ENCODE assay signal across 8 cellular contexts in the genomic region with DNA sequence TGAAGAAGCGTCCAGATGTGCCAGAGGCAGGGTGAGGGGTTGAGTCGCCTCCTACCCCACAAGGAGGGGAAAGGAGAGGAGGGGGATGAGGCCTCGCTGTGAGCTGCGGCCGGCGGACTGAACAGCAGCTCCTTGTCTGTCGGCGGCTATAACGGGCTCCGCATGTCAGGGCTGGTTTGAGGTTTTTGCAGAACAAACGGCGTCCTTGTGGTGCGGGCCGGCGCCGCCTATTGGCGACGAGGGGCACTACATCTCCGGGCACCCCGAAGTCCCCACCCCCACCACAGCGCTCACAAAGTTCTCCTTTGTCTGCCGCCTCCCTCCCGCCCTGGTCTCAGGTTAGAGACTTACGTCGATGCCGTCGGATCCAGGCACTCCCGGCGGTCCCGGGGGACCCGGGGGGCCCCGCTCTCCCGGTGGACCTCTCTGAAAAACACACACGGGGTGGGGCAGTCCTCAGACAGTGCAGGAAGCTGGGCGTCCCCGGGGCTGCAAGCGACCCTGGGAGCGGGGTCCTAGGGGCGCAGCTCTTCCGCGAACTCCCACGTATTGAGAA. TPM values are rescaled to one million over a fixed set of nuclear protein-coding genes. Genes with fewer than 3 reads are reported as not detected.
DNase-seq lines count a peak whose midpoint lies in the region; ATAC-seq and TF ChIP-seq lines count a peak whose summit lies in the region.

No MANE protein-coding gene starts in this region.

- TF ChIP-seq EP300 in SK-N-SH (IDR thresholded peaks at IDR 0.05; ENCODE audit: borderline replicate concordance in 1 of 2, low read depth in 1 of 2, low read length in 1 of 2), result no peak

- TF ChIP-seq RAD21 in SK-N-SH (IDR thresholded peaks at IDR 0.05; ENCODE audit: low read length), result peak; percentile 58

- peaks cover 26% of the 10 kb centered on the region for H3K4me1 ChIP-seq in Loucy (ENCODE audit: insufficient read depth, low read length, poor library complexity, severe bottlenecking)
- peaks cover 0 to 6% of the 10 kb centered on the region in 2 experiments; a peak in 1 of 4 replicates for H3K4me1 ChIP-seq in SK-N-SH (ENCODE audit: control insufficient read depth in 1 of 2, insufficient read depth in 2 of 2, low read depth in 1 of 2, low read length in 1 of 2)

- peak overlapping the region in 1 of 2 donors; percentile 75 for H3K27ac Mint-ChIP-seq in activated naive CD4-positive, alpha-beta T cell treated with anti-CD3 and anti-CD28 coated beads, Interleukin-2, amount 50 U/mL, for 72 hours
- no peak overlapping the region for H3K27ac Mint-ChIP-seq in glutamatergic neuron (ENCODE audit: unreplicated experiment)

- H3K4me3 ChIP-seq in Loucy (ENCODE audit: low read length, poor library complexity, severe bottlenecking) (peak overlapping the region; percentile 73), SK-N-SH (ENCODE audit: low read depth in 2 of 2, low read length in 1 of 2) (peak overlapping the region; percentile 29 to 47; a peak in 3 of 4 replicates)

- 36% methylated on average over 5 of the region's 42 CpGs for WGBS in SK-N-SH (ENCODE audit: low lambda C conversion rate)

- H3K27me3 Mint-ChIP-seq in glutamatergic neuron (ENCODE audit: unreplicated experiment), result peaks cover 18% of the 10 kb centered on the region

- ATAC-seq in GM19372 (IDR thresholded peaks at IDR 0.05; ENCODE audit: low read depth, unreplicated experiment), result peak; percentile 52
- peak; percentile 72 to 79 for ATAC-seq in activated naive CD4-positive, alpha-beta T cell treated with anti-CD3 and anti-CD28 coated beads, Interleukin-2, amount 50 U/mL, for 72 hours

- TF ChIP-seq CTCF in Loucy (conservative IDR thresholded peaks at IDR 0.05; ENCODE audit: low read length), result peak; percentile 76
- TF ChIP-seq CTCF in SK-N-SH (IDR thresholded peaks at IDR 0.05), result peak; percentile 75
- TF ChIP-seq CTCF in glutamatergic neuron (IDR thresholded peaks at IDR 0.05; ENCODE audit: partially characterized antibody, unreplicated experiment), result peak; percentile 98

- DNase-seq in AML-193 (lab: John Stamatoyannopoulos, UW) (peak; percentile 83 to 86), SK-N-SH (peak; percentile 92), glutamatergic neuron (peak; percentile 82), occipital lobe (lab: John Stamatoyannopoulos, UW) (peak; percentile 69), substantia nigra (lab: John Stamatoyannopoulos, UW) (peak; percentile 64 to 95 (median 88))
- peak; percentile 86 to 87 for DNase-seq in activated naive CD4-positive, alpha-beta T cell treated with anti-CD3 and anti-CD28 coated beads, Interleukin-2, amount 50 U/mL, for 72 hours (ENCODE audit: low spot score in 2 of 2)

- H3K9me3 ChIP-seq in Loucy (ENCODE audit: insufficient read depth, low read depth, low read length), result no peaks in the 10 kb centered on the region
- H3K9me3 ChIP-seq in SK-N-SH, result no peaks in the 10 kb centered on the region

- H2AFZ ChIP-seq in Loucy (ENCODE audit: low read length) (peak overlapping the region; percentile 94), SK-N-SH (ENCODE audit: low read depth) (peak overlapping the region; percentile 88)

- H3K79me2 ChIP-seq in Loucy (ENCODE audit: insufficient read depth, low read length), result no peaks in the 10 kb centered on the region
- H3K79me2 ChIP-seq in SK-N-SH (ENCODE audit: insufficient read depth), result no peaks in the 10 kb centered on the region

- peak overlapping the region; percentile 69 for H3K9ac ChIP-seq in Loucy (ENCODE audit: low read depth, low read length, poor library complexity, severe bottlenecking)
- H3K9ac ChIP-seq in SK-N-SH, result no peak overlapping the region

- H3K9me2 ChIP-seq in Loucy (replicated peaks; ENCODE audit: low read depth, low read length), result no peaks in the 10 kb centered on the region
- no peaks in the 10 kb centered on the region for H3K9me2 ChIP-seq in SK-N-SH

- peaks cover 5% of the 10 kb centered on the region for H3K4me1 Mint-ChIP-seq in glutamatergic neuron (ENCODE audit: low read depth, unreplicated experiment)

- H4K20me1 ChIP-seq in Loucy (ENCODE audit: insufficient read depth, low read length, poor library complexity, severe bottlenecking) (no peaks in the 10 kb centered on the region), SK-N-SH (ENCODE audit: insufficient read depth) (no peaks in the 10 kb centered on the region)

- H3K4me3 Mint-ChIP-seq in glutamatergic neuron (ENCODE audit: unreplicated experiment), result peak overlapping the region; percentile 78

- CTCF ChIA-PET in SK-N-SH (lab: Yijun Ruan, JAX), result interaction anchor here (0.5 to 12.5 kb wide), 50 partner anchors 8 to 281 kb away, joined by 3 to 150 read pairs (median 4); a partner anchor contains a TSS

- no peaks in the 10 kb centered on the region for H3K9me3 Mint-ChIP-seq in activated naive CD4-positive, alpha-beta T cell treated with anti-CD3 and anti-CD28 coated beads, Interleukin-2, amount 50 U/mL, for 72 hours
- peaks cover 4% of the 10 kb centered on the region for H3K9me3 Mint-ChIP-seq in glutamatergic neuron (ENCODE audit: unreplicated experiment)

- no peaks in the 10 kb centered on the region for H3K36me3 ChIP-seq in Loucy (ENCODE audit: insufficient read depth, low read length)
- H3K36me3 ChIP-seq in SK-N-SH (replicated peaks in 1 of 2; ENCODE audit: control insufficient read depth in 1 of 2, insufficient read depth in 2 of 2, low read length in 1 of 2), result no peaks in the 10 kb centered on the region

- H3K27me3 ChIP-seq in Loucy (ENCODE audit: insufficient read depth, low read length, poor library complexity, severe bottlenecking) (no peaks in the 10 kb centered on the region), SK-N-SH (ENCODE audit: insufficient read depth) (no peaks in the 10 kb centered on the region; the same call in 1 of the 2 replicates)

- POLR2A ChIA-PET in SK-N-SH (lab: Yijun Ruan, JAX), result interaction anchor here (0.7 to 1.4 kb wide), 4 partner anchors 8 to 216 kb away, joined by 3 to 5 read pairs (median 3); a partner anchor contains a TSS

- peak overlapping the region; percentile 68 for H3K4me2 ChIP-seq in Loucy (ENCODE audit: low read depth, low read length, poor library complexity, severe bottlenecking)
- peak overlapping the region; percentile 41; the same call in 1 of the 2 replicates for H3K4me2 ChIP-seq in SK-N-SH

- H3K27ac ChIP-seq in SK-N-SH (ENCODE audit: low read depth in 2 of 2, low read length in 1 of 2) (no peak overlapping the region), substantia nigra (ENCODE audit: low read depth, low read length, poor library complexity, severe bottlenecking) (peak overlapping the region; percentile 99)

- no peaks in the 10 kb centered on the region for H3K36me3 Mint-ChIP-seq in activated naive CD4-positive, alpha-beta T cell treated with anti-CD3 and anti-CD28 coated beads, Interleukin-2, amount 50 U/mL, for 72 hours
- peaks cover 5% of the 10 kb centered on the region for H3K36me3 Mint-ChIP-seq in glutamatergic neuron (ENCODE audit: unreplicated experiment)

- H3F3A ChIP-seq in Loucy (ENCODE audit: low read depth) (no peaks in the 10 kb centered on the region), SK-N-SH (replicated peaks; ENCODE audit: insufficient read depth) (no peaks in the 10 kb centered on the region)

TF ChIP-seq in SK-N-SH, 30 proteins besides CTCF, POLR2A, EP300 and RAD21 (continues in another document):
- TF ChIP-seq MEF2A (IDR thresholded peaks at IDR 0.05; ENCODE audit: borderline replicate concordance, low read depth) (no peak), RFX5 (IDR thresholded peaks at IDR 0.05; ENCODE audit: low read length) (no peak), ELF1 (IDR thresholded peaks at IDR 0.05) (no peak), TEAD4 (IDR thresholded peaks at IDR 0.05; ENCODE audit: borderline replicate concordance, insufficient read depth) (no peak), CHD2 (IDR thresholded peaks at IDR 0.05; ENCODE audit: low read length, partially characterized antibody) (peak; percentile 54)
- TF ChIP-seq, protein P1, sequence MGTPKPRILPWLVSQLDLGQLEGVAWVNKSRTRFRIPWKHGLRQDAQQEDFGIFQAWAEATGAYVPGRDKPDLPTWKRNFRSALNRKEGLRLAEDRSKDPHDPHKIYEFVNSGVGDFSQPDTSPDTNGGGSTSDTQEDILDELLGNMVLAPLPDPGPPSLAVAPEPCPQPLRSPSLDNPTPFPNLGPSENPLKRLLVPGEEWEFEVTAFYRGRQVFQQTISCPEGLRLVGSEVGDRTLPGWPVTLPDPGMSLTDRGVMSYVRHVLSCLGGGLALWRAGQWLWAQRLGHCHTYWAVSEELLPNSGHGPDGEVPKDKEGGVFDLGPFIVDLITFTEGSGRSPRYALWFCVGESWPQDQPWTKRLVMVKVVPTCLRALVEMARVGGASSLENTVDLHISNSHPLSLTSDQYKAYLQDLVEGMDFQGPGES (IDR thresholded peaks at IDR 0.05; ENCODE audit: low read depth, low read length), result no peak

RNA-seq across cellular contexts. Expression of a gene that starts 1.8 kb away (rescaled TPM):
- 0.63 and 0.94 TPM in 2 replicates for polyA plus RNA-seq in SK-N-SH (2012; rRNA removed)
- polyA plus RNA-seq in SK-N-SH (2012; cell fraction: cytosol; rRNA removed), result 0.44 and 0.56 TPM in 2 replicates
- 1.2 and 1.4 TPM in 2 replicates for polyA plus RNA-seq in SK-N-SH (2012; cell fraction: nucleus; rRNA removed)
- total RNA-seq in activated naive CD4-positive, alpha-beta T cell treated with anti-CD3 and anti-CD28 coated beads, Interleukin-2, amount 50 U/mL, for 72 hours, result 1 to 10 TPM; 7.0 to 9.6 TPM
- total RNA-seq in glutamatergic neuron (ENCODE audit: unreplicated experiment) (3.3 TPM), occipital lobe (17.5 TPM)

RNA-seq across cellular contexts. Expression of a gene that starts 57.3 kb away (rescaled TPM):
- polyA plus RNA-seq in SK-N-SH (2012; rRNA removed), result 13.7 and 15.4 TPM in 2 replicates
- polyA plus RNA-seq in SK-N-SH (2012; cell fraction: cytosol; rRNA removed), result 20.1 and 25.0 TPM in 2 replicates
- 6.2 and 10.8 TPM in 2 replicates for polyA plus RNA-seq in SK-N-SH (2012; cell fraction: nucleus; rRNA removed)
- total RNA-seq in activated naive CD4-positive, alpha-beta T cell treated with anti-CD3 and anti-CD28 coated beads, Interleukin-2, amount 50 U/mL, for 72 hours, result 10 to 100 TPM; 21.4 to 34.7 TPM
- total RNA-seq in glutamatergic neuron (ENCODE audit: unreplicated experiment) (32.8 TPM), occipital lobe (51.0 TPM)

RNA-seq across cellular contexts. Expression of a gene that starts 58.2 kb away (rescaled TPM):
- 11.2 and 12.7 TPM in 2 replicates for polyA plus RNA-seq in SK-N-SH (2012; rRNA removed)
- 11.5 and 12.3 TPM in 2 replicates for polyA plus RNA-seq in SK-N-SH (2012; cell fraction: cytosol; rRNA removed)
- 13.2 and 15.8 TPM in 2 replicates for polyA plus RNA-seq in SK-N-SH (2012; cell fraction: nucleus; rRNA removed)
- total RNA-seq in activated naive CD4-positive, alpha-beta T cell treated with anti-CD3 and anti-CD28 coated beads, Interleukin-2, amount 50 U/mL, for 72 hours, result 100 to 1,000 TPM; 229 to 299 TPM
- total RNA-seq in glutamatergic neuron (ENCODE audit: unreplicated experiment) (25.2 TPM), occipital lobe (24.6 TPM)
